ENCODE assay signal across 1 cellular context in the genomic region with DNA sequence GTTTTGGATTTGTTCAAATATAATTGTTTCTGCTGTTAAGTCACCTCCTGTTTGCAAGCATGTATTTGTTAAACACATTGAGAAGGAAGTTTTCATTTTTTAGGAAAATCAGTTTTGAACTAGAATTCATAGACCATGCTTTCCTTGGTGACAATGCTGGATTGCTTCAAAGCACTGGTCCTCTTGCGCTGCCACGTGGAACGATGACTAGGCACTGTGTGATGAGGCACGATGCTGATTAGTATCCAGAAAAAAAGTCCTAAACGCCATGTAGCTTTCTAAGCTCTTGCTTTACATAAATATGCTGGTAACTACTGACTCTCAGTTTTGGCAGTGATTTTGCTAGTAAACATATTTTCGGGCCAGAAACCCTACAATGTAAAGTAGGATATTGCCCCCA.
TF ChIP-seq lines count a peak whose summit lies in the region.

No MANE protein-coding gene starts in this region.

TF ChIP-seq in K562, 482 proteins besides CTCF, POLR2A, EP300 and RAD21 (continued from another document and continues in another):
- TF ChIP-seq ZBTB11 (CRISPR knock-in tag; IDR thresholded peaks at IDR 0.05) (no peak), L3MBTL2 (IDR thresholded peaks at IDR 0.05) (peak; percentile 97), ZC3H11A (IDR thresholded peaks at IDR 0.05; ENCODE audit: low read depth, low read length) (no peak), FOSL1 (tag; conservative IDR thresholded peaks at IDR 0.05) (peak; percentile 18; the same call in 1 of the 2 replicates), ZNF347 (CRISPR knock-in tag; IDR thresholded peaks at IDR 0.05; ENCODE audit: low read depth) (no peak), GABPB1 (CRISPR knock-in tag; IDR thresholded peaks at IDR 0.05) (no peak), NR3C1 (CRISPR knock-in tag; IDR thresholded peaks at IDR 0.05) (no peak), KLF10 (CRISPR knock-in tag; IDR thresholded peaks at IDR 0.05) (no peak), DNMT1 (IDR thresholded peaks at IDR 0.05) (no peak), FOXJ3 (CRISPR knock-in tag; IDR thresholded peaks at IDR 0.05) (no peak), NR4A1 (CRISPR knock-in tag; IDR thresholded peaks at IDR 0.05) (no peak), NR4A1 (tag; IDR thresholded peaks at IDR 0.05) (peak; percentile 40; the same call in 1 of the 2 replicates), ZNF224 (CRISPR knock-in tag; IDR thresholded peaks at IDR 0.05) (no peak), ZFP36 (IDR thresholded peaks at IDR 0.05; ENCODE audit: low read depth, low read length, partially characterized antibody) (peak; percentile 49), FOXO4 (CRISPR knock-in tag; IDR thresholded peaks at IDR 0.05) (no peak), GTF2F1 (IDR thresholded peaks at IDR 0.05; ENCODE audit: low read depth, low read length) (no peak), C11orf30 (IDR thresholded peaks at IDR 0.05; ENCODE audit: low read depth) (peak; percentile 75), CBFA2T3 (IDR thresholded peaks at IDR 0.05) (no peak), ZNF316 (IDR thresholded peaks at IDR 0.05) (peak; percentile 79), POLR2G (IDR thresholded peaks at IDR 0.05; ENCODE audit: low read depth, low read length) (no peak), ESRRB (CRISPR knock-in tag; IDR thresholded peaks at IDR 0.05; ENCODE audit: borderline replicate concordance) (no peak), STAT5B (CRISPR knock-in tag; IDR thresholded peaks at IDR 0.05) (no peak), NR2C2 (CRISPR knock-in tag; IDR thresholded peaks at IDR 0.05) (no peak), NR2C2 (tag; IDR thresholded peaks at IDR 0.05) (no peak), MAFG (tag; conservative IDR thresholded peaks at IDR 0.05) (peak; percentile 89), MAFF (IDR thresholded peaks at IDR 0.05; ENCODE audit: low read length) (peak; percentile 71), ATF1 (CRISPR knock-in tag; IDR thresholded peaks at IDR 0.05) (no peak), ATF1 (tag; IDR thresholded peaks at IDR 0.05) (0 out of 2 replicates have a peak, but pooled peaks have one; percentile 10), NEUROD1 (IDR thresholded peaks at IDR 0.05; ENCODE audit: borderline replicate concordance, low read depth, low read length, partially characterized antibody) (no peak), MYNN (IDR thresholded peaks at IDR 0.05) (no peak), MYNN (CRISPR knock-in tag; IDR thresholded peaks at IDR 0.05) (no peak), PURB (CRISPR knock-in tag; IDR thresholded peaks at IDR 0.05; ENCODE audit: low read depth) (no peak), NR1H2 (CRISPR knock-in tag; IDR thresholded peaks at IDR 0.05) (no peak), IRF2 (CRISPR knock-in tag; IDR thresholded peaks at IDR 0.05) (no peak), ATF3 (IDR thresholded peaks at IDR 0.05) (0 out of 2 replicates have a peak, but pooled peaks have one; percentile 8), ATF3 (CRISPR knock-in tag; conservative IDR thresholded peaks at IDR 0.05) (no peak), MYC (IDR thresholded peaks at IDR 0.05; ENCODE audit: low read depth, low read length) (peak; percentile 83), MYC (CRISPR knock-in tag; IDR thresholded peaks at IDR 0.05; ENCODE audit: borderline replicate concordance, low read depth) (no peak), MXI1 (IDR thresholded peaks at IDR 0.05; ENCODE audit: low read depth, low read length) (no peak), NFIX (CRISPR knock-in tag; IDR thresholded peaks at IDR 0.05; ENCODE audit: low read depth) (no peak), PTTG1 (tag; IDR thresholded peaks at IDR 0.05; ENCODE audit: low read depth) (no peak), PHF8 (IDR thresholded peaks at IDR 0.05; ENCODE audit: borderline replicate concordance, low read length) (no peak), JUND (IDR thresholded peaks at IDR 0.05; ENCODE audit: borderline replicate concordance, low read depth, low read length) (no peak), JUND (tag; IDR thresholded peaks at IDR 0.05; ENCODE audit: borderline replicate concordance, low read depth, low read length) (peak; percentile 20; the same call in 1 of the 3 replicates), ZBTB9 (CRISPR knock-in tag; IDR thresholded peaks at IDR 0.05) (no peak), STAG1 (CRISPR knock-in tag; IDR thresholded peaks at IDR 0.05; ENCODE audit: borderline replicate concordance) (no peak), POLR3A (IDR thresholded peaks at IDR 0.05; ENCODE audit: borderline replicate concordance, extremely low read depth, insufficient read depth, insufficient read length) (no peak), ZNF146 (CRISPR knock-in tag; IDR thresholded peaks at IDR 0.05; ENCODE audit: unreplicated experiment) (no peak), MAFK (IDR thresholded peaks at IDR 0.05; ENCODE audit: low read length) (peak; percentile 70; the same call in 1 of the 2 replicates), ZNF449 (CRISPR knock-in tag; IDR thresholded peaks at IDR 0.05) (no peak), HEY1 (CRISPR knock-in tag; IDR thresholded peaks at IDR 0.05; ENCODE audit: borderline replicate concordance) (no peak), EWSR1 (IDR thresholded peaks at IDR 0.05; ENCODE audit: borderline replicate concordance, low read depth, partially characterized antibody) (no peak), RFX7 (CRISPR knock-in tag; IDR thresholded peaks at IDR 0.05) (no peak), NFE2 (IDR thresholded peaks at IDR 0.05; ENCODE audit: low read depth) (peak; percentile 92), ESRRA (IDR thresholded peaks at IDR 0.05; ENCODE audit: borderline replicate concordance, low read depth) (no peak), MCM2 (IDR thresholded peaks at IDR 0.05; ENCODE audit: low read depth) (no peak)
- TF ChIP-seq, protein P1, sequence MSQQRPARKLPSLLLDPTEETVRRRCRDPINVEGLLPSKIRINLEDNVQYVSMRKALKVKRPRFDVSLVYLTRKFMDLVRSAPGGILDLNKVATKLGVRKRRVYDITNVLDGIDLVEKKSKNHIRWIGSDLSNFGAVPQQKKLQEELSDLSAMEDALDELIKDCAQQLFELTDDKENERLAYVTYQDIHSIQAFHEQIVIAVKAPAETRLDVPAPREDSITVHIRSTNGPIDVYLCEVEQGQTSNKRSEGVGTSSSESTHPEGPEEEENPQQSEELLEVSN (IDR thresholded peaks at IDR 0.05; ENCODE audit: borderline replicate concordance in 1 of 2, extremely low read depth in 1 of 2, insufficient read depth in 1 of 2, insufficient read length in 1 of 2, low read depth in 1 of 2, low read length in 1 of 2, poor library complexity in 1 of 2, severe bottlenecking in 1 of 2), result peak; percentile 81 to 87
- TF ChIP-seq, protein P2, sequence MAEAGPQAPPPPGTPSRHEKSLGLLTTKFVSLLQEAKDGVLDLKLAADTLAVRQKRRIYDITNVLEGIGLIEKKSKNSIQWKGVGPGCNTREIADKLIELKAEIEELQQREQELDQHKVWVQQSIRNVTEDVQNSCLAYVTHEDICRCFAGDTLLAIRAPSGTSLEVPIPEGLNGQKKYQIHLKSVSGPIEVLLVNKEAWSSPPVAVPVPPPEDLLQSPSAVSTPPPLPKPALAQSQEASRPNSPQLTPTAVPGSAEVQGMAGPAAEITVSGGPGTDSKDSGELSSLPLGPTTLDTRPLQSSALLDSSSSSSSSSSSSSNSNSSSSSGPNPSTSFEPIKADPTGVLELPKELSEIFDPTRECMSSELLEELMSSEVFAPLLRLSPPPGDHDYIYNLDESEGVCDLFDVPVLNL (CRISPR knock-in tag; IDR thresholded peaks at IDR 0.05; ENCODE audit: low read depth), result no peak
- TF ChIP-seq, protein P3, sequence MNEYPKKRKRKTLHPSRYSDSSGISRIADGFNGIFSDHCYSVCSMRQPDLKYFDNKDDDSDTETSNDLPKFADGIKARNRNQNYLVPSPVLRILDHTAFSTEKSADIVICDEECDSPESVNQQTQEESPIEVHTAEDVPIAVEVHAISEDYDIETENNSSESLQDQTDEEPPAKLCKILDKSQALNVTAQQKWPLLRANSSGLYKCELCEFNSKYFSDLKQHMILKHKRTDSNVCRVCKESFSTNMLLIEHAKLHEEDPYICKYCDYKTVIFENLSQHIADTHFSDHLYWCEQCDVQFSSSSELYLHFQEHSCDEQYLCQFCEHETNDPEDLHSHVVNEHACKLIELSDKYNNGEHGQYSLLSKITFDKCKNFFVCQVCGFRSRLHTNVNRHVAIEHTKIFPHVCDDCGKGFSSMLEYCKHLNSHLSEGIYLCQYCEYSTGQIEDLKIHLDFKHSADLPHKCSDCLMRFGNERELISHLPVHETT (CRISPR knock-in tag; conservative IDR thresholded peaks at IDR 0.05 in 1 of 2, IDR thresholded peaks at IDR 0.05 in 1 of 2), result no peak
- TF ChIP-seq, protein P4, sequence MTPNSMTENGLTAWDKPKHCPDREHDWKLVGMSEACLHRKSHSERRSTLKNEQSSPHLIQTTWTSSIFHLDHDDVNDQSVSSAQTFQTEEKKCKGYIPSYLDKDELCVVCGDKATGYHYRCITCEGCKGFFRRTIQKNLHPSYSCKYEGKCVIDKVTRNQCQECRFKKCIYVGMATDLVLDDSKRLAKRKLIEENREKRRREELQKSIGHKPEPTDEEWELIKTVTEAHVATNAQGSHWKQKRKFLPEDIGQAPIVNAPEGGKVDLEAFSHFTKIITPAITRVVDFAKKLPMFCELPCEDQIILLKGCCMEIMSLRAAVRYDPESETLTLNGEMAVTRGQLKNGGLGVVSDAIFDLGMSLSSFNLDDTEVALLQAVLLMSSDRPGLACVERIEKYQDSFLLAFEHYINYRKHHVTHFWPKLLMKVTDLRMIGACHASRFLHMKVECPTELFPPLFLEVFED (CRISPR knock-in tag; conservative IDR thresholded peaks at IDR 0.05), result no peak
- TF ChIP-seq, protein P5, sequence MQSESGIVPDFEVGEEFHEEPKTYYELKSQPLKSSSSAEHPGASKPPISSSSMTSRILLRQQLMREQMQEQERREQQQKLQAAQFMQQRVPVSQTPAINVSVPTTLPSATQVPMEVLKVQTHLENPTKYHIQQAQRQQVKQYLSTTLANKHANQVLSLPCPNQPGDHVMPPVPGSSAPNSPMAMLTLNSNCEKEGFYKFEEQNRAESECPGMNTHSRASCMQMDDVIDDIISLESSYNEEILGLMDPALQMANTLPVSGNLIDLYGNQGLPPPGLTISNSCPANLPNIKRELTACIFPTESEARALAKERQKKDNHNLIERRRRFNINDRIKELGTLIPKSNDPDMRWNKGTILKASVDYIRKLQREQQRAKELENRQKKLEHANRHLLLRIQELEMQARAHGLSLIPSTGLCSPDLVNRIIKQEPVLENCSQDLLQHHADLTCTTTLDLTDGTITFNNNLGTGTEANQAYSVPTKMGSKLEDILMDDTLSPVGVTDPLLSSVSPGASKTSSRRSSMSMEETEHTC (IDR thresholded peaks at IDR 0.05), result no peak
